19 cellular contexts compared by ENCODE assay signal in the genomic region with DNA sequence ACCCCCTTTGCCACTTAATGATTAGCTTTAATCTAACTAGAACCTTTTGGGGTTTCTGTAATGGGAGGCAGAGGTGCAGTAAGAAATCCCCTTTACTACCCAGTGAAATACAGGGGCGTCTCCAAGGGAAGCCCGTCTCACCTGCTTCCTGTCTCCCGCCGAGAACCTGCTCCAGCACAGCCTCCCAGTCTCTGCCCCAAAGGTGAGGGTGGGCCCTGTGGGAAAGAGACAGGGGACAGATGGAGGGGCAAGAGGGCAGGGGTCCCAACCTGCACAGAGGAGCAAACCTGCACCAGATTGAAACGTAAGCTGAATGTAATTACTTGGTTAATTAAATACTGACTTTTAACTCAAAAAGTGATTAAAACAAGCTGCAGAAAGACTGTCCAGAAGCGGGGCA.
DNase-seq lines count a peak whose midpoint lies in the region; ATAC-seq and TF ChIP-seq lines count a peak whose summit lies in the region.
"Had no signal": no experiment of that assay in that cellular context is flagged by ENCODE, and none has a peak within 500 bp of the region (broad histone marks: within the 10 kb centered on the region; RNA-seq: fewer than 3 reads in every experiment).

No MANE protein-coding gene starts in this region.

- peak; percentile 8 for DNase-seq in NCI-H69 (lab: John Stamatoyannopoulos, UW)
- no peak for DNase-seq in WTC11 (ENCODE audit: low spot score)
- peak; percentile 35 for DNase-seq in islet precursor cell
- DNase-seq in OCI-M2 (lab: John Stamatoyannopoulos, UW; ENCODE audit: unreplicated experiment) = no peak
- DNase-seq: CD8-positive, alpha-beta memory T cell; COR-L47; DMS 273 treated with DMSO at 0.1 percent for 48 hours; DMS53; DND-41; EL; GM23248; HFFc6 had no signal

- ATAC-seq in WTC11 = peak; percentile 39; the same call in 1 of the 2 replicates
- no peak for ATAC-seq in SK-N-SH treated with all-trans-retinoic acid at 6 μM for 48 hours
- no peak for ATAC-seq in HG03175 (IDR thresholded peaks at IDR 0.05; ENCODE audit: unreplicated experiment)
- ATAC-seq: GM12878, HCT116, HepG2 had no signal

- H3K27me3 Mint-ChIP-seq in WTC11 (ENCODE audit: low read depth) = no peaks in the 10 kb centered on the region; the same call in 1 of the 2 replicates

- CTCF ChIA-PET in WTC11 (lab: Charles Lee) = no interaction called here

- H3K9me3 Mint-ChIP-seq in WTC11 = peaks cover 35% of the 10 kb centered on the region

- H3K27ac Mint-ChIP-seq in WTC11 = no peak overlapping the region
- H3K27ac Mint-ChIP-seq: B cell; CD8-positive, alpha-beta memory T cell; HFFc6; IgD-negative memory B cell had no signal

- peaks cover 14% of the 10 kb centered on the region for H3K4me1 Mint-ChIP-seq in WTC11
- H3K4me1 Mint-ChIP-seq: B cell; CD8-positive, alpha-beta memory T cell; IgD-negative memory B cell had no signal

- peaks cover 6% of the 10 kb centered on the region for H3K36me3 Mint-ChIP-seq in WTC11

- TF ChIP-seq CTCF in WTC11 (IDR thresholded peaks at IDR 0.05) = no peak

- POLR2A ChIA-PET in WTC11 (lab: Charles Lee) = no interaction called here

- no peak overlapping the region for H3K4me3 Mint-ChIP-seq in WTC11
- H3K4me3 Mint-ChIP-seq: B cell; CD8-positive, alpha-beta memory T cell; HFFc6; IgD-negative memory B cell had no signal

TF ChIP-seq in WTC11, 78 proteins besides CTCF, POLR2A, EP300 and RAD21:
- TF ChIP-seq PRRX2 (CRISPR knock-in tag; IDR thresholded peaks at IDR 0.05) = no peak

TF ChIP-seq in SK-N-SH treated with all-trans-retinoic acid at 6 μM for 48 hours, 23 proteins besides CTCF, POLR2A, EP300 and RAD21:
- TF ChIP-seq CSDC2 (CRISPR knock-in tag; IDR thresholded peaks at IDR 0.05) = no peak
- TF ChIP-seq, protein P1, sequence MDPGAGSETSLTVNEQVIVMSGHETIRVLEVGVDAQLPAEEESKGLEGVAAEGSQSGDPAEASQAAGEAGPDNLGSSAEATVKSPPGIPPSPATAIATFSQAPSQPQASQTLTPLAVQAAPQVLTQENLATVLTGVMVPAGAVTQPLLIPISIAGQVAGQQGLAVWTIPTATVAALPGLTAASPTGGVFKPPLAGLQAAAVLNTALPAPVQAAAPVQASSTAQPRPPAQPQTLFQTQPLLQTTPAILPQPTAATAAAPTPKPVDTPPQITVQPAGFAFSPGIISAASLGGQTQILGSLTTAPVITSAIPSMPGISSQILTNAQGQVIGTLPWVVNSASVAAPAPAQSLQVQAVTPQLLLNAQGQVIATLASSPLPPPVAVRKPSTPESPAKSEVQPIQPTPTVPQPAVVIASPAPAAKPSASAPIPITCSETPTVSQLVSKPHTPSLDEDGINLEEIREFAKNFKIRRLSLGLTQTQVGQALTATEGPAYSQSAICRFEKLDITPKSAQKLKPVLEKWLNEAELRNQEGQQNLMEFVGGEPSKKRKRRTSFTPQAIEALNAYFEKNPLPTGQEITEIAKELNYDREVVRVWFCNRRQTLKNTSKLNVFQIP (CRISPR knock-in tag; IDR thresholded peaks at IDR 0.05; ENCODE audit: borderline replicate concordance, low read depth) = no peak
- no peak for TF ChIP-seq ZFP3 (CRISPR knock-in tag; IDR thresholded peaks at IDR 0.05)
- TF ChIP-seq, protein P2, sequence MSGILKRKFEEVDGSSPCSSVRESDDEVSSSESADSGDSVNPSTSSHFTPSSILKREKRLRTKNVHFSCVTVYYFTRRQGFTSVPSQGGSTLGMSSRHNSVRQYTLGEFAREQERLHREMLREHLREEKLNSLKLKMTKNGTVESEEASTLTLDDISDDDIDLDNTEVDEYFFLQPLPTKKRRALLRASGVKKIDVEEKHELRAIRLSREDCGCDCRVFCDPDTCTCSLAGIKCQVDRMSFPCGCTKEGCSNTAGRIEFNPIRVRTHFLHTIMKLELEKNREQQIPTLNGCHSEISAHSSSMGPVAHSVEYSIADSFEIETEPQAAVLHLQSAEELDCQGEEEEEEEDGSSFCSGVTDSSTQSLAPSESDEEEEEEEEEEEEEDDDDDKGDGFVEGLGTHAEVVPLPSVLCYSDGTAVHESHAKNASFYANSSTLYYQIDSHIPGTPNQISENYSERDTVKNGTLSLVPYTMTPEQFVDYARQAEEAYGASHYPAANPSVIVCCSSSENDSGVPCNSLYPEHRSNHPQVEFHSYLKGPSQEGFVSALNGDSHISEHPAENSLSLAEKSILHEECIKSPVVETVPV (CRISPR knock-in tag; IDR thresholded peaks at IDR 0.05) = no peak
- TF ChIP-seq, protein P3, sequence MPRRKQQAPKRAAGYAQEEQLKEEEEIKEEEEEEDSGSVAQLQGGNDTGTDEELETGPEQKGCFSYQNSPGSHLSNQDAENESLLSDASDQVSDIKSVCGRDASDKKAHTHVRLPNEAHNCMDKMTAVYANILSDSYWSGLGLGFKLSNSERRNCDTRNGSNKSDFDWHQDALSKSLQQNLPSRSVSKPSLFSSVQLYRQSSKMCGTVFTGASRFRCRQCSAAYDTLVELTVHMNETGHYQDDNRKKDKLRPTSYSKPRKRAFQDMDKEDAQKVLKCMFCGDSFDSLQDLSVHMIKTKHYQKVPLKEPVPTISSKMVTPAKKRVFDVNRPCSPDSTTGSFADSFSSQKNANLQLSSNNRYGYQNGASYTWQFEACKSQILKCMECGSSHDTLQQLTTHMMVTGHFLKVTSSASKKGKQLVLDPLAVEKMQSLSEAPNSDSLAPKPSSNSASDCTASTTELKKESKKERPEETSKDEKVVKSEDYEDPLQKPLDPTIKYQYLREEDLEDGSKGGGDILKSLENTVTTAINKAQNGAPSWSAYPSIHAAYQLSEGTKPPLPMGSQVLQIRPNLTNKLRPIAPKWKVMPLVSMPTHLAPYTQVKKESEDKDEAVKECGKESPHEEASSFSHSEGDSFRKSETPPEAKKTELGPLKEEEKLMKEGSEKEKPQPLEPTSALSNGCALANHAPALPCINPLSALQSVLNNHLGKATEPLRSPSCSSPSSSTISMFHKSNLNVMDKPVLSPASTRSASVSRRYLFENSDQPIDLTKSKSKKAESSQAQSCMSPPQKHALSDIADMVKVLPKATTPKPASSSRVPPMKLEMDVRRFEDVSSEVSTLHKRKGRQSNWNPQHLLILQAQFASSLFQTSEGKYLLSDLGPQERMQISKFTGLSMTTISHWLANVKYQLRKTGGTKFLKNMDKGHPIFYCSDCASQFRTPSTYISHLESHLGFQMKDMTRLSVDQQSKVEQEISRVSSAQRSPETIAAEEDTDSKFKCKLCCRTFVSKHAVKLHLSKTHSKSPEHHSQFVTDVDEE (CRISPR knock-in tag; IDR thresholded peaks at IDR 0.05) = no peak
- no peak for TF ChIP-seq TOX (CRISPR knock-in tag; IDR thresholded peaks at IDR 0.05; ENCODE audit: borderline replicate concordance)
- no peak for TF ChIP-seq SNAI2 (CRISPR knock-in tag; IDR thresholded peaks at IDR 0.05)
- no peak for TF ChIP-seq ZNF565 (CRISPR knock-in tag; conservative IDR thresholded peaks at IDR 0.05; ENCODE audit: low read depth)
- no peak for TF ChIP-seq ZNF8 (CRISPR knock-in tag; IDR thresholded peaks at IDR 0.05)
- TF ChIP-seq, protein P4, sequence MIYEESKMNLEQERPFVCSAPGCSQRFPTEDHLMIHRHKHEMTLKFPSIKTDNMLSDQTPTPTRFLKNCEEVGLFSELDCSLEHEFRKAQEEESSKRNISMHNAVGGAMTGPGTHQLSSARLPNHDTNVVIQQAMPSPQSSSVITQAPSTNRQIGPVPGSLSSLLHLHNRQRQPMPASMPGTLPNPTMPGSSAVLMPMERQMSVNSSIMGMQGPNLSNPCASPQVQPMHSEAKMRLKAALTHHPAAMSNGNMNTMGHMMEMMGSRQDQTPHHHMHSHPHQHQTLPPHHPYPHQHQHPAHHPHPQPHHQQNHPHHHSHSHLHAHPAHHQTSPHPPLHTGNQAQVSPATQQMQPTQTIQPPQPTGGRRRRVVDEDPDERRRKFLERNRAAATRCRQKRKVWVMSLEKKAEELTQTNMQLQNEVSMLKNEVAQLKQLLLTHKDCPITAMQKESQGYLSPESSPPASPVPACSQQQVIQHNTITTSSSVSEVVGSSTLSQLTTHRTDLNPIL (CRISPR knock-in tag; IDR thresholded peaks at IDR 0.05; ENCODE audit: low read depth) = no peak
- TF ChIP-seq ZFP30 (CRISPR knock-in tag; IDR thresholded peaks at IDR 0.05) = no peak
- TF ChIP-seq ISL1 (CRISPR knock-in tag; IDR thresholded peaks at IDR 0.05) = no peak
- no peak for TF ChIP-seq RARB (CRISPR knock-in tag; IDR thresholded peaks at IDR 0.05)
- TF ChIP-seq ZC3H10 (CRISPR knock-in tag; IDR thresholded peaks at IDR 0.05) = no peak
- no peak for TF ChIP-seq GLIS3 (CRISPR knock-in tag; IDR thresholded peaks at IDR 0.05)
- TF ChIP-seq ZNF70 (CRISPR knock-in tag; IDR thresholded peaks at IDR 0.05) = no peak
- TF ChIP-seq, protein P5, sequence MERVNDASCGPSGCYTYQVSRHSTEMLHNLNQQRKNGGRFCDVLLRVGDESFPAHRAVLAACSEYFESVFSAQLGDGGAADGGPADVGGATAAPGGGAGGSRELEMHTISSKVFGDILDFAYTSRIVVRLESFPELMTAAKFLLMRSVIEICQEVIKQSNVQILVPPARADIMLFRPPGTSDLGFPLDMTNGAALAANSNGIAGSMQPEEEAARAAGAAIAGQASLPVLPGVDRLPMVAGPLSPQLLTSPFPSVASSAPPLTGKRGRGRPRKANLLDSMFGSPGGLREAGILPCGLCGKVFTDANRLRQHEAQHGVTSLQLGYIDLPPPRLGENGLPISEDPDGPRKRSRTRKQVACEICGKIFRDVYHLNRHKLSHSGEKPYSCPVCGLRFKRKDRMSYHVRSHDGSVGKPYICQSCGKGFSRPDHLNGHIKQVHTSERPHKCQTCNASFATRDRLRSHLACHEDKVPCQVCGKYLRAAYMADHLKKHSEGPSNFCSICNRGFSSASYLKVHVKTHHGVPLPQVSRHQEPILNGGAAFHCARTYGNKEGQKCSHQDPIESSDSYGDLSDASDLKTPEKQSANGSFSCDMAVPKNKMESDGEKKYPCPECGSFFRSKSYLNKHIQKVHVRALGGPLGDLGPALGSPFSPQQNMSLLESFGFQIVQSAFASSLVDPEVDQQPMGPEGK (CRISPR knock-in tag; IDR thresholded peaks at IDR 0.05; ENCODE audit: borderline replicate concordance) = no peak

Comparison
In these comparisons a context has a peak if more than half of its experiments do, and no peak if none do; other contexts are left out.
1. DNase-seq: peak in NCI-H69 (single experiment) and islet precursor cell (single experiment); none in WTC11 (single experiment) and OCI-M2 (single experiment).